Comparison of ENCODE assay signal across 9 cellular contexts in the genomic region with DNA sequence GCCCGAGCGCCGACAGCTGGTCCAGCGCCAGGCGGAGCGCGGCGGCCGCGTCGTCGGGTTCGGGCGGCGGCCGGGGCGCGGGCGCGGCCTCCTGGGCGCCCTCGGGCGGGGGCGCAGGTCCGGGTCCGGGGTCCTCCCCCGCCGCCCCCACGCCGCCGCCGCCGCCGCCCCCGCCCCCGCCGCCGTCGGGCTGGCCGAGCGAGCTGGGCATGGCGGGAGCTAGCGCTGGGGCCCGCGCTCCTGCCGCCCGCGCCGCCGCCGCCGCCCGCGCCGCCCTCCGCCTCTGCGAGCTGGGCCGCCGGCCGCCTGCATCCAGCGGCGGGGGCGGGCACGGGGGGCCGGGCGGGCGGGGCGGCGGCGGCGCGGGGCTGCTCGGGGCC. TPM values are rescaled to one million over a fixed set of nuclear protein-coding genes. Genes with fewer than 3 reads are reported as not detected.
DNase-seq lines count a peak whose midpoint lies in the region; ATAC-seq, FAIRE-seq and TF ChIP-seq lines count a peak whose summit lies in the region.
"Had no signal": no experiment of that assay in that cellular context is flagged by ENCODE, and none has a peak within 500 bp of the region (broad histone marks: within the 10 kb centered on the region; RNA-seq: fewer than 3 reads in every experiment).

No MANE protein-coding gene starts in this region.

- H3K4me1 ChIP-seq in ectodermal cell (ENCODE audit: control insufficient read depth, insufficient read depth, low read length): peaks cover 8% of the 10 kb centered on the region

- 0% methylated on average over 73 of the region's 73 CpGs for WGBS in ectodermal cell, 2 experiments

- peak; percentile 31 for ATAC-seq in HG03354 (IDR thresholded peaks at IDR 0.05; ENCODE audit: poor library complexity, severe bottlenecking, unreplicated experiment)
- no peak for ATAC-seq in HG03520 (IDR thresholded peaks at IDR 0.05; ENCODE audit: unreplicated experiment)

- peaks cover 22% of the 10 kb centered on the region for H3K27me3 ChIP-seq in ectodermal cell (ENCODE audit: control insufficient read depth, insufficient read depth, low read length, poor library complexity, severe bottlenecking)

- DNase-seq in DMS 273 (lab: John Stamatoyannopoulos, UW; ENCODE audit: unreplicated experiment) (peak; percentile 60), DMS 273 treated with DMSO at 0.1 percent for 48 hours (lab: John Stamatoyannopoulos, UW) (no peak), skeletal muscle cell (ENCODE audit: low read depth) (no peak), NCI-H2107 (lab: John Stamatoyannopoulos, UW) (no peak), H54 (ENCODE audit: insufficient read length, low spot score) (no peak)

- H3K4me3 ChIP-seq in ectodermal cell (ENCODE audit: insufficient read depth, low read depth, low read length) (peak overlapping the region; percentile 95), skeletal muscle cell (ENCODE audit: low read depth, low read length) (peak overlapping the region; percentile 69)

- no peaks in the 10 kb centered on the region for H3K9me3 ChIP-seq in ectodermal cell (ENCODE audit: control insufficient read depth, low read length)

- FAIRE-seq in H54 (lab: Jason Lieb, UNC): no peak

- TF ChIP-seq POLR2A in H54 (IDR thresholded peaks at IDR 0.05; ENCODE audit: low read depth, low read length): no peak

- no peak overlapping the region for H3K27ac ChIP-seq in ectodermal cell (ENCODE audit: insufficient read depth, low read depth, low read length, poor library complexity, severe bottlenecking)
- H3K27ac ChIP-seq: PC-9 had no signal

- no peaks in the 10 kb centered on the region for H3K36me3 ChIP-seq in ectodermal cell (ENCODE audit: control insufficient read depth, insufficient read depth, low read length)

RNA-seq across cellular contexts. Expression of a gene that starts 0.3 kb away (rescaled TPM):
- 52.1 TPM for polyA plus RNA-seq in ectodermal cell (2013, experiment 1 of 4)
- polyA plus RNA-seq in ectodermal cell (2013, experiment 2 of 4): 50.3 TPM
- polyA plus RNA-seq in ectodermal cell (2013, experiment 3 of 4): 49.5 TPM
- 45.6 TPM for polyA plus RNA-seq in ectodermal cell (2013, experiment 4 of 4)

RNA-seq across cellular contexts. Expression of a gene that starts 24.8 kb away (rescaled TPM):
- polyA plus RNA-seq in ectodermal cell (2013, experiment 1 of 4): 100 TPM
- polyA plus RNA-seq in ectodermal cell (2013, experiment 2 of 4): 99.7 TPM
- 65.2 TPM for polyA plus RNA-seq in ectodermal cell (2013, experiment 3 of 4)
- polyA plus RNA-seq in ectodermal cell (2013, experiment 4 of 4): 64.4 TPM

RNA-seq across cellular contexts. Expression of a gene that starts 37.4 kb away (rescaled TPM):
- polyA plus RNA-seq in ectodermal cell (2013, experiment 1 of 4): 141 TPM
- polyA plus RNA-seq in ectodermal cell (2013, experiment 2 of 4): 140 TPM
- polyA plus RNA-seq in ectodermal cell (2013, experiment 3 of 4): 151 TPM
- polyA plus RNA-seq in ectodermal cell (2013, experiment 4 of 4): 184 TPM

RNA-seq across cellular contexts. Expression of a gene that starts 44.0 kb away (rescaled TPM):
- polyA plus RNA-seq in ectodermal cell (2013, experiment 1 of 4): 0.69 TPM
- polyA plus RNA-seq in ectodermal cell (2013, experiment 2 of 4): 0.71 TPM
- polyA plus RNA-seq in ectodermal cell (2013, experiment 3 of 4): 0.37 TPM
- 0.57 TPM for polyA plus RNA-seq in ectodermal cell (2013, experiment 4 of 4)

RNA-seq across cellular contexts. Expression of a gene that starts 55.0 kb away (rescaled TPM):
- 0.52 TPM for polyA plus RNA-seq in ectodermal cell (2013, experiment 1 of 4)
- polyA plus RNA-seq in ectodermal cell (2013, experiment 2 of 4): 0.43 TPM
- polyA plus RNA-seq in ectodermal cell (2013, experiment 3 of 4): 0.37 TPM
- 0.57 TPM for polyA plus RNA-seq in ectodermal cell (2013, experiment 4 of 4)
